4 cellular contexts compared by ENCODE assay signal in the genomic region with DNA sequence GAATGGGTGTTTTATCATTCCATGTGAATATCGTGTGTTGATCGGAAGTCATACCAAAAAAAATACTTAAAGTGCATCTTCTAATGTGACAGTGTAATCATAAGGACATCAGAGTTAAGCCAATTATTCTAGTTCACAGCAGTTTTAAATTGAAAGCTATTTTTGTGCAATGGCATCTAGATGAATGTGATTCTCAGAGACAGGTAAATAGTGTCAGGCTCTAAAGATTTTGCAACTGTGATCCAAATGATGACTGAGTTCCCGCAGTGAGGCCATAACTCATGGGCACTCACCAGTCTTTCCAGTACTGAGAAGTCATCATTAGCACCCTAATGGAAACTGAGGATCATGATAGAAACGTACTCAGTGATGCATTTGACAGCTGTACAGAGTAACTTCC.
"Had no signal": no experiment of that assay in that cellular context is flagged by ENCODE, and none has a peak within 500 bp of the region (broad histone marks: within the 10 kb centered on the region; RNA-seq: fewer than 3 reads in every experiment).

No MANE protein-coding gene starts in this region.

- H3K27ac ChIP-seq: GM23248 had no signal

- H2AFZ ChIP-seq: GM23248, GM23338 had no signal

- H3K4me3 ChIP-seq: GM23248, GM23338, HAP-1 had no signal

- H3K9ac ChIP-seq: GM23248 had no signal

- ATAC-seq: GM23338, HCT116 had no signal

- H3K36me3 ChIP-seq: HAP-1 had no signal

- H3K9me3 ChIP-seq: HAP-1 had no signal

- H3K4me2 ChIP-seq: GM23338 had no signal
